Comparison of ENCODE assay signal across 1 cellular context in the genomic region with DNA sequence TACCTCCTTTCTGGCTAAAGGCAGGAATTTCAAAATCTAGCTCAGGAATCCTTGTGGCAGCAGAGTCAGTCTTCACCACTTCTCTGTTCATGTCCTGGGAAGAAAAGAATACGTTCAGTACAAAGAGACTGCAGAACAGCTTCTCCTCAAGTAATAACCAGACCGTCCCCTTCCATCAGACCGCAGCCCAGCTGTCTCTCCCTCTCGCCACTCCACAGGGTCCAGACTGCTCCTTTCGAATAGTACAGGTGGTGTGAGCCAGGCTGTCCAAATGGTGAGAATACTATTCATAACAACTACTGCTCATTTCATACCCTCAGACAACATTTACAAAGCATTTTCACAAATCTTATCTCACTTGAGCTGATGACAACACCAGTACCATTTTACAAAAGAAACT.
TF ChIP-seq lines count a peak whose summit lies in the region.

No MANE protein-coding gene starts in this region.

TF ChIP-seq in HepG2, 621 proteins besides CTCF, POLR2A, EP300 and RAD21:
- no peak for TF ChIP-seq ZNF598 (CRISPR knock-in tag; IDR thresholded peaks at IDR 0.05; ENCODE audit: borderline replicate concordance)
- no peak for TF ChIP-seq ETV6 (CRISPR knock-in tag; conservative IDR thresholded peaks at IDR 0.05)
- no peak for TF ChIP-seq ZSCAN22 (CRISPR knock-in tag; IDR thresholded peaks at IDR 0.05)
- TF ChIP-seq PCBP2 (optimal IDR thresholded peaks at IDR 0.05; ENCODE audit: low read depth, low read length, poor library complexity, severe bottlenecking): no peak
- TF ChIP-seq ZNF616 (CRISPR knock-in tag; IDR thresholded peaks at IDR 0.05; ENCODE audit: low read depth): 0 out of 2 replicates have a peak, but pooled peaks have one; percentile 11
- no peak for TF ChIP-seq SKIL (CRISPR knock-in tag; IDR thresholded peaks at IDR 0.05; ENCODE audit: borderline replicate concordance)
TF ChIP-seq in HepG2: peak in this region for 1.
